In genomic region chr3:172333692-172334457, GRCh38 we compare ENCODE assay signal across 1 cellular context.
TF ChIP-seq lines count a peak whose summit lies in the region.

No MANE protein-coding gene starts in this region.

TF ChIP-seq in WTC11, 78 proteins besides CTCF, POLR2A, EP300 and RAD21 (continued from another document):
- TF ChIP-seq PREB (CRISPR knock-in tag; IDR thresholded peaks at IDR 0.05; ENCODE audit: borderline replicate concordance) (no peak), CBFB (CRISPR knock-in tag; IDR thresholded peaks at IDR 0.05; ENCODE audit: low read depth) (no peak), ZNF121 (CRISPR knock-in tag; IDR thresholded peaks at IDR 0.05) (no peak), USF2 (CRISPR knock-in tag; IDR thresholded peaks at IDR 0.05) (no peak)
